In the genomic region with DNA sequence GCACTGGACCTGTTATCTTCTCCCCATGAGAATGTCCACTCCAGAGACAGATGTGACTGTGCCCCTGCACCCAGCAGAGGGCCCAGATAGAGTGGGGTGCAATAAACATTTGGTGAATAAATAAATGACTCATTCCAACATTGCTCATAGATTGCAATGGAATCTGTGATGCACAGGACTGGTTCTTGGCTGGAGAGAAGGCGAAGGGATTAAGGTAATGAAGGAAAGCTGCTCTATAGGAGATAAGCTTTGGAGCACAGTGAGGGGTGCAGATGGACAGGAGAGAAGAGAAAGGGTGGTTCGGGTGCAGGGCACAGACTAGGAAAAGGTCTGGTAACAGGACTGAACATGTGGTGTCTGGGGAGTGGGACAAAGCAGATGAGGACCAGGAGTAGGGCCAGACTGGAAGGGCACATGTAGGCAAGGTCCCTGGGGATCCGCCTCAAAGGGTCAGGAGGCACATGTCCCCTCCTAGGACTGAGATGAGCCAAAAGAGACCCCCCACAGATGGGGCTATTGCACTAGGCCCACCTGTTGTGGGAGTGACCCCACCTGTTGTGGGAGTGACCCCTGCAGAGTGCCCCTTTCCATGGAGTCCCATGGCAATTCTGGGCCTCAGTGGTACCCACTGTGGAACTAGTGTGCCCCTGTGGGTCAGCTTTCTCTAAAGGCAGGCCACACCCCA, we compare ENCODE assay signal across 12 cellular contexts. TPM values are rescaled to one million over a fixed set of nuclear protein-coding genes. Genes with fewer than 3 reads are reported as not detected.
DNase-seq lines count a peak whose midpoint lies in the region; ATAC-seq, FAIRE-seq and TF ChIP-seq lines count a peak whose summit lies in the region.
"Had no signal": no experiment of that assay in that cellular context is flagged by ENCODE, and none has a peak within 500 bp of the region (broad histone marks: within the 10 kb centered on the region; RNA-seq: fewer than 3 reads in every experiment).

No MANE protein-coding gene starts in this region.

- H3K36me3 ChIP-seq in fibroblast of lung (ENCODE audit: control insufficient read depth, insufficient read depth, low read length), result no peaks in the 10 kb centered on the region
- H3K36me3 ChIP-seq in spleen, result no peaks in the 10 kb centered on the region

- H4K20me1 ChIP-seq in fibroblast of lung (ENCODE audit: control insufficient read depth, extremely low read depth, insufficient read depth, low read length), result no peaks in the 10 kb centered on the region

- H3K4me3 ChIP-seq in fibroblast of lung (replicated peaks in 1 of 4; ENCODE audit: control extremely low read depth in 1 of 4, insufficient read depth in 1 of 4, low read depth in 3 of 4, low read length in 4 of 4), result no peak overlapping the region
- no peak overlapping the region for H3K4me3 ChIP-seq in spleen

- FAIRE-seq in H54 (lab: Jason Lieb, UNC), result no peak

- no peaks in the 10 kb centered on the region for H3K9me3 ChIP-seq in fibroblast of lung (ENCODE audit: control insufficient read depth, insufficient read depth, low read depth, low read length)
- no peaks in the 10 kb centered on the region for H3K9me3 ChIP-seq in spleen

- no peak overlapping the region for H3K27ac ChIP-seq in fibroblast of lung (ENCODE audit: insufficient read depth, low read length)
- no peak overlapping the region for H3K27ac ChIP-seq in spleen
- H3K27ac ChIP-seq: HL-60 had no signal

- in situ Hi-C loops in GM13977 (cut with MboI; ENCODE audit: low pct_unique_long_range_greater_than_20kb, low sequenced_read_pairs, unreplicated experiment), result no loop called here

- H3K9ac ChIP-seq in fibroblast of lung (ENCODE audit: insufficient read depth, low read length), result no peak overlapping the region

- WGBS in spleen, 5 donors, result 88 to 92% (median 91%) methylated on average over 3 of the region's 3 CpGs

- no peak overlapping the region for H3K4me2 ChIP-seq in fibroblast of lung (ENCODE audit: extremely low read depth, insufficient read depth, low read length)

- H3K27me3 ChIP-seq in fibroblast of lung (ENCODE audit: control insufficient read depth, insufficient read depth, low read length) (peaks cover 3% of the 10 kb centered on the region), spleen (replicated peaks in 1 of 7) (no peaks in the 10 kb centered on the region)

- no peak for TF ChIP-seq POLR2A in H54 (IDR thresholded peaks at IDR 0.05; ENCODE audit: low read depth, low read length)
- TF ChIP-seq POLR2A in spleen (IDR thresholded peaks at IDR 0.05), result no peak

- intact Hi-C loops in spleen (cut with DNase I; ENCODE audit: low total_unique reads), result no loop called here

- no peak overlapping the region for H2AFZ ChIP-seq in fibroblast of lung (ENCODE audit: low read length)

- ATAC-seq in SK-N-SH treated with all-trans-retinoic acid at 6 μM for 48 hours, result peak; percentile 66

- H3K4me1 ChIP-seq in fibroblast of lung (ENCODE audit: control insufficient read depth, extremely low read depth, insufficient read depth, low read length), result peaks cover 8% of the 10 kb centered on the region
- H3K4me1 ChIP-seq in spleen, result peaks cover 0 to 9% (median 6%) of the 10 kb centered on the region in 6 donors

- TF ChIP-seq CTCF in fibroblast of lung (conservative IDR thresholded peaks at IDR 0.05 in 1 of 2, IDR thresholded peaks at IDR 0.05 in 1 of 2; ENCODE audit: low read depth in 1 of 2, low read length in 2 of 2) (peak in 1 of 2 donors; percentile 18), spleen (IDR thresholded peaks at IDR 0.05 in 8 of 11, conservative IDR thresholded peaks at IDR 0.05 in 3 of 11) (no peak), GM13977 (IDR thresholded peaks at IDR 0.05; ENCODE audit: extremely low read depth, insufficient read depth, missing control alignments) (no peak)

- no peaks in the 10 kb centered on the region for H3K79me2 ChIP-seq in fibroblast of lung (ENCODE audit: control insufficient read depth, insufficient read depth, low read length)

- peak; percentile 27 for DNase-seq in H54 (ENCODE audit: insufficient read length, low spot score)
- peak; percentile 50 to 72 for DNase-seq in fibroblast of lung (ENCODE audit: low read depth in 2 of 2)
- DNase-seq in spleen, result peak; percentile 23
- DNase-seq in mesenteric fat pad (ENCODE audit: low spot score), result no peak
- no peak for DNase-seq in GM13977 (ENCODE audit: low spot score)
- no peak for DNase-seq in NCI-H2029 (lab: John Stamatoyannopoulos, UW)
- DNase-seq: amniotic stem cell, naive B cell, NCI-H1092 treated with DMSO at 0.1 percent for 48 hours, NCI-H524 treated with DMSO at 0.1 percent for 48 hours had no signal

TF ChIP-seq in SK-N-SH treated with all-trans-retinoic acid at 6 μM for 48 hours, 23 proteins besides CTCF, POLR2A, EP300 and RAD21:
- no peak for TF ChIP-seq ZC3H10 (CRISPR knock-in tag; IDR thresholded peaks at IDR 0.05)
- TF ChIP-seq TOX (CRISPR knock-in tag; IDR thresholded peaks at IDR 0.05; ENCODE audit: borderline replicate concordance), result no peak
- no peak for TF ChIP-seq BACH2 (CRISPR knock-in tag; IDR thresholded peaks at IDR 0.05; ENCODE audit: borderline replicate concordance)
- TF ChIP-seq ZNF70 (CRISPR knock-in tag; IDR thresholded peaks at IDR 0.05), result no peak
- no peak for TF ChIP-seq TCF4 (CRISPR knock-in tag; IDR thresholded peaks at IDR 0.05; ENCODE audit: borderline replicate concordance)
- no peak for TF ChIP-seq ESRRG (CRISPR knock-in tag; IDR thresholded peaks at IDR 0.05)
- TF ChIP-seq PPARA (CRISPR knock-in tag; IDR thresholded peaks at IDR 0.05; ENCODE audit: borderline replicate concordance), result no peak
- TF ChIP-seq ISL1 (CRISPR knock-in tag; IDR thresholded peaks at IDR 0.05), result no peak
- TF ChIP-seq CSDC2 (CRISPR knock-in tag; IDR thresholded peaks at IDR 0.05), result no peak
- TF ChIP-seq, protein P1, sequence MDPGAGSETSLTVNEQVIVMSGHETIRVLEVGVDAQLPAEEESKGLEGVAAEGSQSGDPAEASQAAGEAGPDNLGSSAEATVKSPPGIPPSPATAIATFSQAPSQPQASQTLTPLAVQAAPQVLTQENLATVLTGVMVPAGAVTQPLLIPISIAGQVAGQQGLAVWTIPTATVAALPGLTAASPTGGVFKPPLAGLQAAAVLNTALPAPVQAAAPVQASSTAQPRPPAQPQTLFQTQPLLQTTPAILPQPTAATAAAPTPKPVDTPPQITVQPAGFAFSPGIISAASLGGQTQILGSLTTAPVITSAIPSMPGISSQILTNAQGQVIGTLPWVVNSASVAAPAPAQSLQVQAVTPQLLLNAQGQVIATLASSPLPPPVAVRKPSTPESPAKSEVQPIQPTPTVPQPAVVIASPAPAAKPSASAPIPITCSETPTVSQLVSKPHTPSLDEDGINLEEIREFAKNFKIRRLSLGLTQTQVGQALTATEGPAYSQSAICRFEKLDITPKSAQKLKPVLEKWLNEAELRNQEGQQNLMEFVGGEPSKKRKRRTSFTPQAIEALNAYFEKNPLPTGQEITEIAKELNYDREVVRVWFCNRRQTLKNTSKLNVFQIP (CRISPR knock-in tag; IDR thresholded peaks at IDR 0.05; ENCODE audit: borderline replicate concordance, low read depth), result no peak
- TF ChIP-seq, protein P2, sequence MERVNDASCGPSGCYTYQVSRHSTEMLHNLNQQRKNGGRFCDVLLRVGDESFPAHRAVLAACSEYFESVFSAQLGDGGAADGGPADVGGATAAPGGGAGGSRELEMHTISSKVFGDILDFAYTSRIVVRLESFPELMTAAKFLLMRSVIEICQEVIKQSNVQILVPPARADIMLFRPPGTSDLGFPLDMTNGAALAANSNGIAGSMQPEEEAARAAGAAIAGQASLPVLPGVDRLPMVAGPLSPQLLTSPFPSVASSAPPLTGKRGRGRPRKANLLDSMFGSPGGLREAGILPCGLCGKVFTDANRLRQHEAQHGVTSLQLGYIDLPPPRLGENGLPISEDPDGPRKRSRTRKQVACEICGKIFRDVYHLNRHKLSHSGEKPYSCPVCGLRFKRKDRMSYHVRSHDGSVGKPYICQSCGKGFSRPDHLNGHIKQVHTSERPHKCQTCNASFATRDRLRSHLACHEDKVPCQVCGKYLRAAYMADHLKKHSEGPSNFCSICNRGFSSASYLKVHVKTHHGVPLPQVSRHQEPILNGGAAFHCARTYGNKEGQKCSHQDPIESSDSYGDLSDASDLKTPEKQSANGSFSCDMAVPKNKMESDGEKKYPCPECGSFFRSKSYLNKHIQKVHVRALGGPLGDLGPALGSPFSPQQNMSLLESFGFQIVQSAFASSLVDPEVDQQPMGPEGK (CRISPR knock-in tag; IDR thresholded peaks at IDR 0.05; ENCODE audit: borderline replicate concordance), result no peak
- TF ChIP-seq GLIS3 (CRISPR knock-in tag; IDR thresholded peaks at IDR 0.05), result no peak
- no peak for TF ChIP-seq ZFP30 (CRISPR knock-in tag; IDR thresholded peaks at IDR 0.05)
- no peak for TF ChIP-seq SNAI2 (CRISPR knock-in tag; IDR thresholded peaks at IDR 0.05)

RNA-seq across cellular contexts. Expression of a gene that starts 17.5 kb away (rescaled TPM):
- total RNA-seq in fibroblast of lung (3.1 and 17.7 TPM in 2 replicates), spleen (1 to 10 TPM; 1.6 to 4.4 (median 2.5) TPM), mesenteric fat pad (2.8 TPM)
- polyA plus RNA-seq in fibroblast of lung (3.8 and 13.1 TPM in 2 replicates), spleen (1 to 10 TPM; 2.4 to 3.2 (median 3.2) TPM)
- polyA plus RNA-seq in fibroblast of lung (2012), result 5.1 and 18.7 TPM in 2 replicates
- polyA minus RNA-seq in fibroblast of lung (ENCODE audit: low replicate concordance), result 19.8 and 50.4 TPM in 2 replicates

RNA-seq across cellular contexts. Expression of a gene that starts 26.2 kb away (rescaled TPM):
- 43.4 and 61.8 TPM in 2 replicates for total RNA-seq in fibroblast of lung
- 60.9 and 84.4 TPM in 2 replicates for polyA plus RNA-seq in fibroblast of lung
- polyA plus RNA-seq in fibroblast of lung (2012), result 42.9 and 59.5 TPM in 2 replicates
- polyA minus RNA-seq in fibroblast of lung (ENCODE audit: low replicate concordance), result 45.6 and 118 TPM in 2 replicates
- total RNA-seq in spleen, result 10 to 100 TPM; 25.3 to 40.8 (median 33.8) TPM
- 10 to 100 TPM; 13.0 to 25.3 (median 15.4) TPM for polyA plus RNA-seq in spleen
- total RNA-seq in mesenteric fat pad, result 134 TPM

RNA-seq across cellular contexts. Expression of a gene that starts 53.7 kb away (rescaled TPM):
- total RNA-seq in fibroblast of lung (under 0.01 TPM in 1 of 2 replicates, not detected in the other), spleen (1 to 10 TPM; 2.3 to 7.7 (median 4.2) TPM), mesenteric fat pad (0.19 TPM)
- polyA plus RNA-seq in fibroblast of lung (not detected in 2 replicates), spleen (1 to 10 TPM in 1 of 3 donors, under 1 TPM in 1, not detected in 1; 0.55 to 3.8 TPM)
- not detected in 2 replicates for polyA plus RNA-seq in fibroblast of lung (2012)
- not detected in 2 replicates for polyA minus RNA-seq in fibroblast of lung (ENCODE audit: low replicate concordance)

Comparison
In these comparisons a context has a peak if more than half of its experiments do, and no peak if none do; other contexts are left out.
1. DNase-seq: peak in H54 (single experiment), fibroblast of lung (2 of 2) and spleen (single experiment); none in mesenteric fat pad (single experiment), GM13977 (single experiment) and NCI-H2029 (single experiment).